In the genomic region with DNA sequence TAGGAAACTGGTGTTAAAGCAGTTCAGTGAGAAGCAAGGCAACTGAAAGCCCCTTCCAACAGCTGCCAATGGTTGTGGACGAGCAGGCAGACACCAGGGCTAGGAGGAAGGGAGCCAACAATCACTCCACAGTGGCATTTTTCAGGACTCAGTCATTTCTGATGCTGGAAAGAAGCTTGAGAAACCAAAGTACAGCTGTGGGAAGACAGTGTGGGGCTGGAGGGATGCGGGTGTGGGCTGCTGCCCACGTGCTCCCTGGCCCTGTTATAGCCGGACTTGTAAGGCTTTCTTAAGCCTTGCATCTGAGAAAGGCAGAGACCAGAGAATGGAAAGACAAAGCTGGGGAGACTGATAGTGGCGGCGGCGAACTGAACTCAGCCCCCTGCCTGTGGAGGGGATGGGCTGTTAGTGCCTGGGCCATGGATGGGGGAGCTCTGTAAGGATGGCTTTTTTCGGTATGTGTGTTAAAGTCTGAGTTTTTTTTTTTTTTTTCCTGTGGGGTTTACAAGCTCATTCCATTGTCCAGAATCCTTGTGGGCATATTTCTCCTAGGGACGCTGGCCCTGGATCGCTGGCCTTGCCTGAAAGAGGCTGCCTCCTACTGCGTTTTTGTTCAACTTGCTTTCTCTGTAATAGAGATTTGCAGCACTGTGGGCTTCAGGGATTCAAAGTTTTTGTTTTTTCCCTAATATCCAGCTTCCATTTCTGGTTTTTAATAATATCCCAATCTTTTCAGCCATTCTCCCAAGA, we compare ENCODE assay signal across 9 cellular contexts.
DNase-seq lines count a peak whose midpoint lies in the region; ATAC-seq and TF ChIP-seq lines count a peak whose summit lies in the region.
"Had no signal": no experiment of that assay in that cellular context is flagged by ENCODE, and none has a peak within 500 bp of the region (broad histone marks: within the 10 kb centered on the region; RNA-seq: fewer than 3 reads in every experiment).

No MANE protein-coding gene starts in this region.

- 59 to 67% (median 61%) methylated on average over 11 of the region's 11 CpGs for WGBS in psoas muscle, 3 donors
- 76 to 81% methylated on average over 11 of the region's 11 CpGs for WGBS in lower leg skin, 2 donors

- no peak for ATAC-seq in activated CD8-positive, alpha-beta T cell treated with anti-CD3 and anti-CD28 coated beads, Interleukin-2, amount 10 ng/mL, durations not matched to agents 7 days and 5 days
- ATAC-seq in psoas muscle: peak; percentile 46 to 83 (median 68)

- peak overlapping the region; percentile 42 for H3K27ac ChIP-seq in cardiac muscle cell
- H3K27ac ChIP-seq in psoas muscle: peak overlapping the region; percentile 61
- H3K27ac ChIP-seq: adrenal gland had no signal

- no peak for TF ChIP-seq POLR2A in lower leg skin (IDR thresholded peaks at IDR 0.05)

- intact Hi-C loops in psoas muscle (cut with DNase I) (no loop called here), lower leg skin (cut with DNase I; ENCODE audit: low total_unique reads) (no loop called here)

- H3K36me3 Mint-ChIP-seq in activated CD8-positive, alpha-beta T cell treated with anti-CD3 and anti-CD28 coated beads, Interleukin-2, amount 10 ng/mL, durations not matched to agents 7 days and 5 days (ENCODE audit: low read depth): peaks cover 56% of the 10 kb centered on the region

- no peak overlapping the region for H3K4me3 ChIP-seq in cardiac muscle cell
- no peak overlapping the region for H3K4me3 ChIP-seq in psoas muscle
- H3K4me3 ChIP-seq in lower leg skin (ENCODE audit: low read depth, poor library complexity, severe bottlenecking): no peak overlapping the region
- H3K4me3 ChIP-seq: adrenal gland had no signal

- TF ChIP-seq CTCF in cardiac muscle cell (IDR thresholded peaks at IDR 0.05; ENCODE audit: low read depth, low read length): no peak
- TF ChIP-seq CTCF in psoas muscle (IDR thresholded peaks at IDR 0.05): no peak
- TF ChIP-seq CTCF in lower leg skin (IDR thresholded peaks at IDR 0.05): no peak
- TF ChIP-seq CTCF in GM13976 (IDR thresholded peaks at IDR 0.05; ENCODE audit: borderline replicate concordance, control extremely low read depth, extremely low read depth, insufficient read depth, missing control alignments): no peak

- H3K27me3 ChIP-seq in cardiac muscle cell (no peaks in the 10 kb centered on the region), psoas muscle (ENCODE audit: insufficient read depth in 3 of 3, low read length in 2 of 3) (no peaks in the 10 kb centered on the region)
- H3K27me3 ChIP-seq: adrenal gland had no signal

- H3K9me3 ChIP-seq in cardiac muscle cell (ENCODE audit: low read depth) (no peaks in the 10 kb centered on the region), psoas muscle (no peaks in the 10 kb centered on the region)
- H3K9me3 ChIP-seq: adrenal gland had no signal

- POLR2A ChIA-PET in activated CD8-positive, alpha-beta T cell treated with anti-CD3 and anti-CD28 coated beads, Interleukin-2, amount 10 ng/mL, durations not matched to agents 7 days and 5 days (lab: Charles Lee): interaction anchor here (0.6 to 1.0 kb wide), 2 partner anchors 10 to 636 kb away, joined by 3 read pairs; no protein-coding TSS in a partner anchor

- no peaks in the 10 kb centered on the region for H3K27me3 Mint-ChIP-seq in activated CD8-positive, alpha-beta T cell treated with anti-CD3 and anti-CD28 coated beads, Interleukin-2, amount 10 ng/mL, durations not matched to agents 7 days and 5 days (ENCODE audit: low read depth)

- in situ Hi-C loops in GM13976 (cut with MboI; ENCODE audit: low sequenced_read_pairs, unreplicated experiment): no loop called here

- H3K4me1 Mint-ChIP-seq in activated CD8-positive, alpha-beta T cell treated with anti-CD3 and anti-CD28 coated beads, Interleukin-2, amount 10 ng/mL, durations not matched to agents 7 days and 5 days (ENCODE audit: low read depth): peaks cover 68% of the 10 kb centered on the region

- CTCF ChIA-PET in activated CD8-positive, alpha-beta T cell treated with anti-CD3 and anti-CD28 coated beads, Interleukin-2, amount 10 ng/mL, durations not matched to agents 7 days and 5 days (lab: Charles Lee): interaction anchor here (0.7 to 2.2 kb wide), 3 partner anchors 14 to 45 kb away, joined by 3 to 9 read pairs (median 3); no protein-coding TSS in a partner anchor

- H3K4me1 ChIP-seq in cardiac muscle cell (ENCODE audit: low read depth) (peaks cover 31% of the 10 kb centered on the region), psoas muscle (peaks cover 14% of the 10 kb centered on the region)
- H3K4me1 ChIP-seq: adrenal gland had no signal

- H3K27ac Mint-ChIP-seq in activated CD8-positive, alpha-beta T cell treated with anti-CD3 and anti-CD28 coated beads, Interleukin-2, amount 10 ng/mL, durations not matched to agents 7 days and 5 days: peak overlapping the region; percentile 32

- DNase-seq in GM04504 (ENCODE audit: low read depth) (peak; percentile 79), cardiac muscle cell (ENCODE audit: low read depth in 1 of 2, low spot score in 1 of 2) (peak in 1 of 2 donors; percentile 83), psoas muscle (peak; percentile 25 to 51), COLO668 (lab: John Stamatoyannopoulos, UW; ENCODE audit: unreplicated experiment) (no peak), lower leg skin (ENCODE audit: low spot score in 2 of 2) (no peak), NCI-H510A (lab: John Stamatoyannopoulos, UW) (no peak), GM13976 (ENCODE audit: low spot score) (no peak)
- DNase-seq in activated CD8-positive, alpha-beta T cell treated with anti-CD3 and anti-CD28 coated beads, Interleukin-2, amount 10 ng/mL, durations not matched to agents 7 days and 5 days: no peak

- H3K9me3 Mint-ChIP-seq in activated CD8-positive, alpha-beta T cell treated with anti-CD3 and anti-CD28 coated beads, Interleukin-2, amount 10 ng/mL, durations not matched to agents 7 days and 5 days (ENCODE audit: insufficient read depth): no peaks in the 10 kb centered on the region

- no peak overlapping the region for H3K4me3 Mint-ChIP-seq in activated CD8-positive, alpha-beta T cell treated with anti-CD3 and anti-CD28 coated beads, Interleukin-2, amount 10 ng/mL, durations not matched to agents 7 days and 5 days

- H3K36me3 ChIP-seq in cardiac muscle cell: no peaks in the 10 kb centered on the region
- no peaks in the 10 kb centered on the region for H3K36me3 ChIP-seq in psoas muscle (ENCODE audit: insufficient read depth in 1 of 2, low read depth in 1 of 2)
- H3K36me3 ChIP-seq: adrenal gland had no signal

Comparison
In these comparisons a context has a peak if more than half of its experiments do, and no peak if none do; other contexts are left out.
1. DNase-seq: peak in GM04504 (single experiment) and psoas muscle (2 of 2); none in activated CD8-positive, alpha-beta T cell treated with anti-CD3 and anti-CD28 coated beads, Interleukin-2, amount 10 ng/mL, durations not matched to agents 7 days and 5 days (single experiment), COLO668 (single experiment), lower leg skin (0 of 2), NCI-H510A (single experiment) and GM13976 (single experiment).